In the genomic region with DNA sequence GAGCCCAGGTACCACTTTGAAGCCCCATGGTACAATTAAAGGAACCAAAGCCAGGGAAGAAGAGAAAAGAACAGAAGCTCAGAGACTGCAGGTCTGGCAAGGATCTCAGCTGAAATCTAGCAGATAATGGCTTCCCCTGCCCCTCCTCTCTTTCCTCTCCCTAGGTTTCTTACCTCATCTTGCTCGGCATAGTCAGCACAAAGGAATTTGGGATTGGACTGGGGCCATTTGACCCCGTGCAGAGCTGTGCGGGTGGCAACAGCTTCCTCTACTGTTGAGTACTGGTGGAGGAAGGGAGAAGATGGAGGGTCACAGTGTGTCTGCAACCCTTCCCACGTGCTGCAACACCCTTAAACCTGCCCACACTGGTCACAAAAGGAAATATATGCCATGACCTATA, we compare ENCODE assay signal across 10 cellular contexts. TPM values are rescaled to one million over a fixed set of nuclear protein-coding genes. Genes with fewer than 3 reads are reported as not detected.
DNase-seq lines count a peak whose midpoint lies in the region; ATAC-seq, FAIRE-seq and TF ChIP-seq lines count a peak whose summit lies in the region.
"Had no signal": no experiment of that assay in that cellular context is flagged by ENCODE, and none has a peak within 500 bp of the region (broad histone marks: within the 10 kb centered on the region; RNA-seq: fewer than 3 reads in every experiment).

No MANE protein-coding gene starts in this region.

- H3K4me1 ChIP-seq in astrocyte (ENCODE audit: insufficient read depth, low read length) (peaks cover 22% of the 10 kb centered on the region), smooth muscle cell (ENCODE audit: low read depth) (no peaks in the 10 kb centered on the region), Karpas-422 (ENCODE audit: low read length) (peaks cover 10% of the 10 kb centered on the region)

- H3K27ac Mint-ChIP-seq in astrocyte (ENCODE audit: unreplicated experiment), result peak overlapping the region; percentile 85

- ATAC-seq in left ventricle myocardium superior (peak; percentile 44), HG03175 (IDR thresholded peaks at IDR 0.05; ENCODE audit: unreplicated experiment) (no peak)

- 5% methylated on average over 4 of the region's 4 CpGs for WGBS in smooth muscle cell (ENCODE audit: low lambda C conversion rate)

- peaks cover 64% of the 10 kb centered on the region for H3F3A ChIP-seq in smooth muscle cell (ENCODE audit: low read depth)

- H3K9me3 Mint-ChIP-seq in astrocyte (ENCODE audit: unreplicated experiment), result no peaks in the 10 kb centered on the region
- H3K9me3 Mint-ChIP-seq: central memory CD8-positive, alpha-beta T cell had no signal

- H3K4me2 ChIP-seq in astrocyte (ENCODE audit: low read length) (peak overlapping the region; percentile 49), smooth muscle cell (peak overlapping the region; percentile 55), Karpas-422 (ENCODE audit: low read depth, low read length, poor library complexity, severe bottlenecking) (no peak overlapping the region)

- intact Hi-C loops in left ventricle myocardium superior (cut with micrococcal nuclease), result no loop called here

- DNase-seq in H54 (ENCODE audit: insufficient read length, low spot score) (peak; percentile 69), astrocyte (ENCODE audit: low read depth) (peak; percentile 90), left ventricle myocardium superior (peak; percentile 55), smooth muscle cell (lab: John Stamatoyannopoulos, UW; ENCODE audit: unreplicated experiment) (no peak), Karpas-422 (no peak), NCI-H1694 (lab: John Stamatoyannopoulos, UW) (no peak), NCI-H187 treated with DMSO at 0.1 percent for 48 hours (lab: John Stamatoyannopoulos, UW) (no peak)
- DNase-seq: nucleus accumbens had no signal

- H2AFZ ChIP-seq in astrocyte (ENCODE audit: low read depth, low read length) (no peak overlapping the region), smooth muscle cell (ENCODE audit: low read depth) (no peak overlapping the region), Karpas-422 (ENCODE audit: low read length) (no peak overlapping the region)

- H4K20me1 ChIP-seq in astrocyte (ENCODE audit: insufficient read depth, low read length), result peaks cover 62% of the 10 kb centered on the region
- H4K20me1 ChIP-seq in smooth muscle cell (ENCODE audit: low read depth), result peaks cover 45% of the 10 kb centered on the region
- H4K20me1 ChIP-seq in Karpas-422 (ENCODE audit: insufficient read depth, low read depth, low read length), result peaks cover 8% of the 10 kb centered on the region

- TF ChIP-seq CTCF in astrocyte (IDR thresholded peaks at IDR 0.05; ENCODE audit: insufficient read depth, low read depth, low read length), result no peak
- no peak for TF ChIP-seq CTCF in smooth muscle cell (IDR thresholded peaks at IDR 0.05; ENCODE audit: borderline replicate concordance, insufficient read depth, poor library complexity, severe bottlenecking)

- FAIRE-seq in H54 (lab: Jason Lieb, UNC), result peak; percentile 68
- FAIRE-seq in astrocyte (lab: Jason Lieb, UNC), result peak; percentile 90

- H3K9me3 ChIP-seq in astrocyte (ENCODE audit: insufficient read depth, low read depth, low read length) (no peaks in the 10 kb centered on the region), smooth muscle cell (replicated peaks; ENCODE audit: low read depth) (no peaks in the 10 kb centered on the region), Karpas-422 (ENCODE audit: low read length) (no peaks in the 10 kb centered on the region)

- H3K27ac ChIP-seq in astrocyte (ENCODE audit: low read depth, low read length) (peak overlapping the region; percentile 53), smooth muscle cell (ENCODE audit: low read depth) (peak overlapping the region; percentile 76), Karpas-422 (ENCODE audit: low read length) (no peak overlapping the region)

- H3K4me3 ChIP-seq in astrocyte (ENCODE audit: insufficient read depth, low read depth, low read length) (no peak overlapping the region), smooth muscle cell (no peak overlapping the region), Karpas-422 (ENCODE audit: low read length) (no peak overlapping the region)

- no peaks in the 10 kb centered on the region for H3K27me3 Mint-ChIP-seq in astrocyte (ENCODE audit: low read depth, unreplicated experiment)
- H3K27me3 Mint-ChIP-seq: central memory CD8-positive, alpha-beta T cell had no signal

- H3K9ac ChIP-seq in astrocyte (ENCODE audit: low read length) (no peak overlapping the region), smooth muscle cell (ENCODE audit: low read depth) (no peak overlapping the region), Karpas-422 (ENCODE audit: low read length) (no peak overlapping the region)

- peaks cover 38% of the 10 kb centered on the region for H3K79me2 ChIP-seq in astrocyte (ENCODE audit: insufficient read depth, low read length)
- H3K79me2 ChIP-seq in smooth muscle cell (ENCODE audit: low read depth), result peaks cover 24% of the 10 kb centered on the region
- peaks cover 14% of the 10 kb centered on the region for H3K79me2 ChIP-seq in Karpas-422 (ENCODE audit: low read length)

- H3K36me3 ChIP-seq in astrocyte (ENCODE audit: insufficient read depth, low read length) (peaks cover 67% of the 10 kb centered on the region), smooth muscle cell (ENCODE audit: low read depth) (peaks cover 7% of the 10 kb centered on the region), Karpas-422 (ENCODE audit: insufficient read depth, low read length) (peaks cover 53% of the 10 kb centered on the region)

- H3K4me1 Mint-ChIP-seq in astrocyte (ENCODE audit: low read depth, unreplicated experiment), result peaks cover 38% of the 10 kb centered on the region

- no peaks in the 10 kb centered on the region for H3K9me2 ChIP-seq in Karpas-422 (replicated peaks; ENCODE audit: insufficient read depth, low read length)

- TF ChIP-seq POLR2A in H54 (IDR thresholded peaks at IDR 0.05; ENCODE audit: low read depth, low read length), result no peak

- H3K27me3 ChIP-seq in astrocyte (ENCODE audit: insufficient read depth, low read length) (no peaks in the 10 kb centered on the region), smooth muscle cell (ENCODE audit: low read depth) (no peaks in the 10 kb centered on the region), Karpas-422 (ENCODE audit: low read length) (no peaks in the 10 kb centered on the region)

- H3K4me3 Mint-ChIP-seq in astrocyte (ENCODE audit: unreplicated experiment), result peak overlapping the region; percentile 25
- H3K4me3 Mint-ChIP-seq: central memory CD8-positive, alpha-beta T cell had no signal

- peaks cover 26% of the 10 kb centered on the region for H3K36me3 Mint-ChIP-seq in astrocyte (ENCODE audit: low read depth, unreplicated experiment)

RNA-seq across cellular contexts. Expression of a gene that starts 4.7 kb away (rescaled TPM):
- total RNA-seq in astrocyte (17.4 and 22.2 TPM in 2 replicates), left ventricle myocardium superior (2.0 TPM), smooth muscle cell (3.6 and 5.5 TPM in 2 replicates)
- polyA plus RNA-seq in smooth muscle cell, result 6.9 and 8.0 TPM in 2 replicates
- 0.34 and 1.0 TPM in 2 replicates for total RNA-seq in Karpas-422 (2014; rRNA removed; shearing (Covaris generic); ENCODE audit: low replicate concordance)

RNA-seq across cellular contexts. Expression of a gene that starts 20.0 kb away (rescaled TPM):
- total RNA-seq in astrocyte, result not detected in 2 replicates
- total RNA-seq in left ventricle myocardium superior, result not detected
- not detected in 2 replicates for total RNA-seq in smooth muscle cell
- not detected in 2 replicates for polyA plus RNA-seq in smooth muscle cell
- not detected in 2 replicates for total RNA-seq in Karpas-422 (2014; rRNA removed; shearing (Covaris generic); ENCODE audit: low replicate concordance)

RNA-seq across cellular contexts. Expression of a gene that starts 27.3 kb away (rescaled TPM):
- total RNA-seq in astrocyte (232 and 239 TPM in 2 replicates), left ventricle myocardium superior (111 TPM), smooth muscle cell (161 and 183 TPM in 2 replicates)
- 372 and 374 TPM in 2 replicates for polyA plus RNA-seq in smooth muscle cell
- total RNA-seq in Karpas-422 (2014; rRNA removed; shearing (Covaris generic); ENCODE audit: low replicate concordance), result 65.4 and 67.1 TPM in 2 replicates

RNA-seq across cellular contexts. Expression of a gene that starts 32.9 kb away (rescaled TPM):
- total RNA-seq in astrocyte, result 186 and 208 TPM in 2 replicates
- total RNA-seq in left ventricle myocardium superior, result 78.4 TPM
- total RNA-seq in smooth muscle cell, result 64.5 and 69.0 TPM in 2 replicates
- 33.7 and 39.3 TPM in 2 replicates for polyA plus RNA-seq in smooth muscle cell
- 125 and 159 TPM in 2 replicates for total RNA-seq in Karpas-422 (2014; rRNA removed; shearing (Covaris generic); ENCODE audit: low replicate concordance)

RNA-seq across cellular contexts. Expression of a gene that starts 33.3 kb away (rescaled TPM):
- total RNA-seq in astrocyte (79.5 and 83.9 TPM in 2 replicates), left ventricle myocardium superior (23.6 TPM), smooth muscle cell (54.1 and 57.2 TPM in 2 replicates)
- polyA plus RNA-seq in smooth muscle cell, result 119 and 130 TPM in 2 replicates
- total RNA-seq in Karpas-422 (2014; rRNA removed; shearing (Covaris generic); ENCODE audit: low replicate concordance), result 52.6 and 69.3 TPM in 2 replicates

Comparison
In these comparisons a context has a peak if more than half of its experiments do, and no peak if none do; other contexts are left out.
1. DNase-seq: peak in H54 (single experiment), astrocyte (single experiment) and left ventricle myocardium superior (single experiment); none in smooth muscle cell (single experiment), Karpas-422 (single experiment), NCI-H1694 (single experiment) and NCI-H187 treated with DMSO at 0.1 percent for 48 hours (single experiment).